Comparison of ENCODE assay signal across 19 cellular contexts in genomic region chr7:67771840-67772605, GRCh38.
"Had no signal": no experiment of that assay in that cellular context is flagged by ENCODE, and none has a peak within 500 bp of the region (broad histone marks: within the 10 kb centered on the region; RNA-seq: fewer than 3 reads in every experiment).

No MANE protein-coding gene starts in this region.

- ATAC-seq: activated T-helper 17 cell treated with anti-CD3 and anti-CD28 coated beads, Interleukin-2, amount 50 U/mL, for 72 hours; stimulated activated naive CD8-positive, alpha-beta T cell treated with anti-CD3 and anti-CD28 coated beads, Interleukin-15, Interleukin-2, amounts not matched to agents 100 U/mL and 50 U/mL, for 24 hours; T-cell; WTC11 had no signal

- H3K4me1 ChIP-seq: adrenal gland, ascending aorta, esophagus muscularis mucosa, tibial artery had no signal

- FAIRE-seq: frontal cortex, TTC549, urothelium cell line had no signal

- H3K36me3 ChIP-seq: adrenal gland, ascending aorta, brain microvascular endothelial cell, esophagus muscularis mucosa, tibial artery had no signal

- H3K27ac ChIP-seq: adrenal gland, ascending aorta, brain microvascular endothelial cell, esophagus muscularis mucosa, tibial artery had no signal

- H3K4me3 ChIP-seq: adrenal gland, ascending aorta, esophagus muscularis mucosa, tibial artery had no signal

- H3K9me3 ChIP-seq: adrenal gland, ascending aorta had no signal

- H3K27me3 ChIP-seq: adrenal gland, ascending aorta, brain microvascular endothelial cell, tibial artery had no signal

- DNase-seq: activated naive CD4-positive, alpha-beta T cell; activated T-cell treated with anti-CD3 and anti-CD28 coated beads, Interleukin-2, amount 50 U/mL, for 24 hours; brain microvascular endothelial cell; central memory CD4-positive, alpha-beta T cell; effector memory CD4-positive, alpha-beta T cell; glutamatergic neuron; occipital lobe; stimulated activated CD4-positive, alpha-beta T cell treated with anti-CD3 and anti-CD28 coated beads, Interleukin-2, amount 100 ng/mL, for 48 hours; stimulated activated naive CD8-positive, alpha-beta T cell treated with anti-CD3 and anti-CD28 coated beads, Interleukin-15, Interleukin-2, amounts not matched to agents 100 U/mL and 50 U/mL, for 24 hours; T-cell; tibial artery had no signal
